In the genomic region with DNA sequence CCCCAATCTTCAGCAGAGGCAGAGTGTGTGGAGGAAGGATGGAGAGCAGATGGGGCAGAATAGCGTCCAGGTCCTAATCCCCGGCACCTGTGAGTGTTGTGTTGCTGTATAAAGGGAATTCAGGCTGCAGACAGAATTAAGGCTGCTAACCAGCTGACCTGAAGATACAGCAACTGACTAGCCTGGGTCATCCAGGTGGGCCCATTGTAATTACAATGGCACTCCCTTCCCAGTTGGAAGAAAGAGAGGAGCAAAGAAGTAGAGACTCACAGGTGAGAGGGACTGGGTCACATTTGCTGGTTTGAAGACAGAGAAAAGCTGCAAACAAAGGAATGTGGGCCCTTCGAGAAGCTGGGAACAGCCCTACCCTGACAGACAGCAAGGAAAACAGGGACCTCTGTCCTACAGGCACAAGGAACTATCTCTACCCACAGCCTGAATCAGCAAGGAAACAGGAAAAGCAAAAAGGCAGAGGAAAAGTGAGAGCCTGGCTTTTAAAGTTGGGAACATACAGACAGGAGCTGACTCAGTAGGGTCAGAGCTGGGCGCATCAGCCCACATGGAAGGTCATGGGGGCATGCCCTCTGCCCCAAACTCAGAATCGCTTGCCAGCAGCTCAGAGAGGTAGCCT, we compare ENCODE assay signal across 1 cellular context.
TF ChIP-seq lines count a peak whose summit lies in the region.

No MANE protein-coding gene starts in this region.

TF ChIP-seq in WTC11, 78 proteins besides CTCF, POLR2A, EP300 and RAD21:
- TF ChIP-seq E2F4 (CRISPR knock-in tag; IDR thresholded peaks at IDR 0.05; ENCODE audit: borderline replicate concordance, low read depth), result no peak
- no peak for TF ChIP-seq CREB1 (CRISPR knock-in tag; IDR thresholded peaks at IDR 0.05)
- TF ChIP-seq ZNF532 (CRISPR knock-in tag; IDR thresholded peaks at IDR 0.05; ENCODE audit: borderline replicate concordance), result no peak
- no peak for TF ChIP-seq HMGXB4 (CRISPR knock-in tag; IDR thresholded peaks at IDR 0.05)
- no peak for TF ChIP-seq ZNF671 (CRISPR knock-in tag; IDR thresholded peaks at IDR 0.05)
- no peak for TF ChIP-seq RORB (CRISPR knock-in tag; IDR thresholded peaks at IDR 0.05)
- no peak for TF ChIP-seq HMGA2 (CRISPR knock-in tag; IDR thresholded peaks at IDR 0.05)
- TF ChIP-seq, protein P1, sequence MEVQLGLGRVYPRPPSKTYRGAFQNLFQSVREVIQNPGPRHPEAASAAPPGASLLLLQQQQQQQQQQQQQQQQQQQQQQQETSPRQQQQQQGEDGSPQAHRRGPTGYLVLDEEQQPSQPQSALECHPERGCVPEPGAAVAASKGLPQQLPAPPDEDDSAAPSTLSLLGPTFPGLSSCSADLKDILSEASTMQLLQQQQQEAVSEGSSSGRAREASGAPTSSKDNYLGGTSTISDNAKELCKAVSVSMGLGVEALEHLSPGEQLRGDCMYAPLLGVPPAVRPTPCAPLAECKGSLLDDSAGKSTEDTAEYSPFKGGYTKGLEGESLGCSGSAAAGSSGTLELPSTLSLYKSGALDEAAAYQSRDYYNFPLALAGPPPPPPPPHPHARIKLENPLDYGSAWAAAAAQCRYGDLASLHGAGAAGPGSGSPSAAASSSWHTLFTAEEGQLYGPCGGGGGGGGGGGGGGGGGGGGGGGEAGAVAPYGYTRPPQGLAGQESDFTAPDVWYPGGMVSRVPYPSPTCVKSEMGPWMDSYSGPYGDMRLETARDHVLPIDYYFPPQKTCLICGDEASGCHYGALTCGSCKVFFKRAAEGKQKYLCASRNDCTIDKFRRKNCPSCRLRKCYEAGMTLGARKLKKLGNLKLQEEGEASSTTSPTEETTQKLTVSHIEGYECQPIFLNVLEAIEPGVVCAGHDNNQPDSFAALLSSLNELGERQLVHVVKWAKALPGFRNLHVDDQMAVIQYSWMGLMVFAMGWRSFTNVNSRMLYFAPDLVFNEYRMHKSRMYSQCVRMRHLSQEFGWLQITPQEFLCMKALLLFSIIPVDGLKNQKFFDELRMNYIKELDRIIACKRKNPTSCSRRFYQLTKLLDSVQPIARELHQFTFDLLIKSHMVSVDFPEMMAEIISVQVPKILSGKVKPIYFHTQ (CRISPR knock-in tag; IDR thresholded peaks at IDR 0.05), result no peak
- no peak for TF ChIP-seq ZNF317 (CRISPR knock-in tag; IDR thresholded peaks at IDR 0.05; ENCODE audit: borderline replicate concordance, low read depth)
